Comparison of ENCODE assay signal across 13 cellular contexts in genomic region chr19:18513868-18514267, GRCh38. TPM values are rescaled to one million over a fixed set of nuclear protein-coding genes. Genes with fewer than 3 reads are reported as not detected.
DNase-seq lines count a peak whose midpoint lies in the region; ATAC-seq and TF ChIP-seq lines count a peak whose summit lies in the region.
"Had no signal": no experiment of that assay in that cellular context is flagged by ENCODE, and none has a peak within 500 bp of the region (broad histone marks: within the 10 kb centered on the region; RNA-seq: fewer than 3 reads in every experiment).

No MANE protein-coding gene starts in this region.

- H3K9me3 ChIP-seq in ascending aorta (no peaks in the 10 kb centered on the region), heart right ventricle (no peaks in the 10 kb centered on the region), gastrocnemius medialis (no peaks in the 10 kb centered on the region)

- peaks cover 4 to 59% of the 10 kb centered on the region in 2 donors for H3K4me1 ChIP-seq in ascending aorta
- peaks cover 21 to 88% (median 64%) of the 10 kb centered on the region in 9 donors for H3K4me1 ChIP-seq in heart right ventricle
- peaks cover 79 to 89% of the 10 kb centered on the region in 2 donors for H3K4me1 ChIP-seq in gastrocnemius medialis

- H3K4me3 ChIP-seq in AG10803 (ENCODE audit: low read length): no peak overlapping the region
- H3K4me3 ChIP-seq in ascending aorta: no peak overlapping the region
- no peak overlapping the region for H3K4me3 ChIP-seq in heart right ventricle
- no peak overlapping the region for H3K4me3 ChIP-seq in gastrocnemius medialis

- peak in 7 of 8 donors; percentile 45 to 85 (median 74) for ATAC-seq in heart right ventricle
- peak; percentile 55 to 63 for ATAC-seq in gastrocnemius medialis
- ATAC-seq in HG03196 (IDR thresholded peaks at IDR 0.05; ENCODE audit: unreplicated experiment): no peak

- no peaks in the 10 kb centered on the region for H3K27me3 ChIP-seq in ascending aorta
- no peaks in the 10 kb centered on the region for H3K27me3 ChIP-seq in heart right ventricle
- H3K27me3 ChIP-seq in gastrocnemius medialis: no peaks in the 10 kb centered on the region

- TF ChIP-seq POLR2A in gastrocnemius medialis (IDR thresholded peaks at IDR 0.05): peak; percentile 39 to 46

- intact Hi-C loops in ascending aorta (cut with DNase I) (no loop called here), heart right ventricle (cut with DNase I) (loop anchor here in 3 of 10 donors (5.0 to 10.0 kb wide), 2 partner anchors 42 to 49 kb away; no protein-coding TSS in a partner anchor), gastrocnemius medialis (cut with DNase I; ENCODE audit: low total_unique reads) (no loop called here)

- H3K27ac ChIP-seq in ascending aorta: peak overlapping the region; percentile 62 to 64
- peak overlapping the region in 8 of 10 donors; percentile 29 to 87 (median 68) for H3K27ac ChIP-seq in heart right ventricle
- peak overlapping the region; percentile 97 to 100 (median 98) for H3K27ac ChIP-seq in gastrocnemius medialis
- H3K27ac ChIP-seq: HL-60 had no signal

- no peaks in the 10 kb centered on the region for H3K36me3 ChIP-seq in ascending aorta
- H3K36me3 ChIP-seq in heart right ventricle: peaks cover 0 to 4% (median 0%) of the 10 kb centered on the region in 9 donors
- no peaks in the 10 kb centered on the region for H3K36me3 ChIP-seq in gastrocnemius medialis

- DNase-seq in AG10803 (ENCODE audit: low read depth) (peak; percentile 46), ascending aorta (ENCODE audit: low spot score in 2 of 2) (no peak), heart right ventricle (peak; percentile 53 to 73), gastrocnemius medialis (peak; percentile 52 to 73), NCI-H1436 (lab: John Stamatoyannopoulos, UW) (no peak), GDM1 (lab: John Stamatoyannopoulos, UW) (no peak), superior temporal gyrus (ENCODE audit: extremely low spot score) (no peak)
- DNase-seq: activated CD8-positive, alpha-beta memory T cell treated with anti-CD3 and anti-CD28 coated beads for 24 hours; activated naive CD4-positive, alpha-beta T cell treated with anti-CD3 and anti-CD28 coated beads for 36 hours; NCI-H1436 treated with DMSO at 0.1 percent for 48 hours; nucleus accumbens had no signal

- TF ChIP-seq CTCF in AG10803 (conservative IDR thresholded peaks at IDR 0.05; ENCODE audit: low read length) (no peak), ascending aorta (IDR thresholded peaks at IDR 0.05) (no peak), heart right ventricle (IDR thresholded peaks at IDR 0.05) (no peak), gastrocnemius medialis (IDR thresholded peaks at IDR 0.05 in 4 of 5, conservative IDR thresholded peaks at IDR 0.05 in 1 of 5) (no peak)

- in situ Hi-C loops in gastrocnemius medialis (cut with MboI; ENCODE audit: low sequenced_read_pairs in 4 of 4): no loop called here

- WGBS in heart right ventricle, 2 donors: 26 to 45% methylated on average over 11 of the region's 11 CpGs

RNA-seq across cellular contexts. Expression of gene ELL, which starts 8.0 kb away (rescaled TPM):
- total RNA-seq in ascending aorta (30.5 TPM), heart right ventricle (10 to 100 TPM in 2 of 10 donors, 1 to 10 TPM in 8; 5.7 to 13.1 (median 7.5) TPM), gastrocnemius medialis (10 to 100 TPM; 21.8 to 30.8 (median 27.3) TPM)
- 1 to 10 TPM; 4.0 to 6.7 TPM for polyA plus RNA-seq in heart right ventricle

RNA-seq across cellular contexts. Expression of gene FKBP8, which starts 29.5 kb away (rescaled TPM):
- total RNA-seq in ascending aorta: 395 TPM
- 100 to 1,000 TPM; 132 to 196 (median 151) TPM for total RNA-seq in heart right ventricle
- 100 to 1,000 TPM; 153 to 308 TPM for polyA plus RNA-seq in heart right ventricle
- total RNA-seq in gastrocnemius medialis: 100 to 1,000 TPM; 157 to 195 (median 184) TPM

RNA-seq across cellular contexts. Expression of gene KXD1, which starts 43.8 kb away (rescaled TPM):
- 178 TPM for total RNA-seq in ascending aorta
- 10 to 100 TPM; 35.6 to 63.9 (median 45.6) TPM for total RNA-seq in heart right ventricle
- polyA plus RNA-seq in heart right ventricle: 10 to 100 TPM; 41.2 to 88.6 TPM
- total RNA-seq in gastrocnemius medialis: 100 to 1,000 TPM in 3 of 4 donors, 10 to 100 TPM in 1; 97.1 to 155 (median 106) TPM

RNA-seq across cellular contexts. Expression of gene UBA52, which starts 57.8 kb away (rescaled TPM):
- total RNA-seq in ascending aorta (554 TPM), heart right ventricle (100 to 1,000 TPM; 634 to 883 (median 716) TPM), gastrocnemius medialis (100 to 1,000 TPM; 512 to 719 (median 537) TPM)
- 1,000 to 10,000 TPM; 1,270 to 1,276 TPM for polyA plus RNA-seq in heart right ventricle

Comparison
In these comparisons a context has a peak if more than half of its experiments do, and no peak if none do; other contexts are left out.
1. DNase-seq: peak in AG10803 (single experiment), heart right ventricle (2 of 2) and gastrocnemius medialis (2 of 2); none in ascending aorta (0 of 2), NCI-H1436 (single experiment), GDM1 (single experiment) and superior temporal gyrus (single experiment).
2. Peak in every context shown above with its lines, with median percentiles within 50 percentile points of each other: H3K27ac ChIP-seq.